21 cellular contexts compared by ENCODE assay signal in the genomic region with DNA sequence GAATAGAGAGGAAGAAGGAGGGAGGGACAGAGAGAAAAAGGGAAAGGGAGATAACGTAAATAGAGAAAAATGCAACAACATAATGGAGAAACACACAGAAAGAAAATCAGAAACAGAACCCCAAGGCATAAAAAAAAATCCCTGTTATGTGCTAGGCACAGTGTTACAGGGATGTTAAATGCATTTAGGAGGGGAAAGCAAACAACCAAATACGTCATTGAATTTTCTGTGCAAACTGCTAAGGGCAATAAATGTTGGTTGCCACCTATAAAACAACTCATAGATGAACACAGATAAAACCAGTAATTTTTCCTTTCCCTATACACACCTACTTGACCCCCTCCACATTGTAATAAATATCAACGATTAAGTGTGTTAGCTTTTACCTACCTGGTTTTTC. TPM values are rescaled to one million over a fixed set of nuclear protein-coding genes. Genes with fewer than 3 reads are reported as not detected.
DNase-seq lines count a peak whose midpoint lies in the region; TF ChIP-seq lines count a peak whose summit lies in the region.
"Had no signal": no experiment of that assay in that cellular context is flagged by ENCODE, and none has a peak within 500 bp of the region (broad histone marks: within the 10 kb centered on the region; RNA-seq: fewer than 3 reads in every experiment).

No MANE protein-coding gene starts in this region.

- no peak overlapping the region for H3K4me2 ChIP-seq in osteoblast (ENCODE audit: insufficient read depth, low read length)
- H3K4me2 ChIP-seq in hepatocyte = no peak overlapping the region
- H3K4me2 ChIP-seq in smooth muscle cell = no peak overlapping the region
- H3K4me2 ChIP-seq: BLaER1 had no signal

- WGBS in hepatocyte (ENCODE audit: low lambda C conversion rate, missing lambda C conversion rate) = 56% methylated on average over 3 of the region's 3 CpGs
- 78% methylated on average over 3 of the region's 3 CpGs for WGBS in smooth muscle cell (ENCODE audit: low lambda C conversion rate)

- intact Hi-C loops in breast epithelium (cut with DNase I; ENCODE audit: low total_unique reads) = no loop called here

- H3K9ac ChIP-seq in smooth muscle cell (ENCODE audit: low read depth) = no peak overlapping the region
- H3K9ac ChIP-seq: BLaER1 had no signal

- in situ Hi-C loops in T47D (cut with HindIII; ENCODE audit: low pct_unique_long_range_greater_than_20kb, low sequenced_read_pairs) = no loop called here

- H3K36me3 ChIP-seq in breast epithelium (no peaks in the 10 kb centered on the region), osteoblast (ENCODE audit: insufficient read depth, low read length) (no peaks in the 10 kb centered on the region), hepatocyte (replicated peaks; ENCODE audit: insufficient read depth, low read depth) (no peaks in the 10 kb centered on the region), smooth muscle cell (ENCODE audit: low read depth) (no peaks in the 10 kb centered on the region)
- H3K36me3 ChIP-seq: BLaER1, SJCRH30 had no signal

- CTCF ChIA-PET in GM10248 (lab: Yijun Ruan, JAX) = no interaction called here

- H3K4me3 ChIP-seq in breast epithelium (no peak overlapping the region), osteoblast (ENCODE audit: insufficient read depth, low read length) (no peak overlapping the region), hepatocyte (no peak overlapping the region), smooth muscle cell (no peak overlapping the region)
- H3K4me3 ChIP-seq: BLaER1, SJCRH30 had no signal

- no peak for TF ChIP-seq POLR2A in breast epithelium (IDR thresholded peaks at IDR 0.05)

- H4K20me1 ChIP-seq in osteoblast (ENCODE audit: insufficient read depth, low read length) (no peaks in the 10 kb centered on the region), hepatocyte (ENCODE audit: insufficient read depth, poor library complexity, severe bottlenecking) (no peaks in the 10 kb centered on the region), smooth muscle cell (ENCODE audit: low read depth) (no peaks in the 10 kb centered on the region)
- H4K20me1 ChIP-seq: BLaER1 had no signal

- DNase-seq in T47D (ENCODE audit: low read depth in 1 of 2, low spot score in 1 of 2) (peak; percentile 23 to 35), breast epithelium (ENCODE audit: low spot score in 2 of 2) (no peak), caudate nucleus (lab: John Stamatoyannopoulos, UW) (no peak), osteoblast (ENCODE audit: insufficient read length, low spot score, missing footprints) (peak; percentile 4), GM10248 (ENCODE audit: extremely low spot score) (no peak), hepatocyte (ENCODE audit: low spot score) (no peak), smooth muscle cell (lab: John Stamatoyannopoulos, UW; ENCODE audit: unreplicated experiment) (no peak)
- DNase-seq: CD4-positive, CD25-positive, alpha-beta regulatory T cell; DMS153; DND-41; NCI-H1092; NCI-H1417 treated with DMSO at 0.1 percent for 48 hours; NCI-H187; NCI-H2081 treated with DMSO at 0.1 percent for 48 hours; NCI-H2171; NCI-H226; NCI-H510A treated with DMSO at 0.1 percent for 48 hours; NK-92 treated with Interleukin-12 subunit alpha and Interleukin-12 subunit beta, amount 100 ng/mL, for 24 hours; PC-3; SJCRH30 had no signal

- no peaks in the 10 kb centered on the region for H3K9me2 ChIP-seq in hepatocyte (replicated peaks; ENCODE audit: insufficient read depth)

- H3F3A ChIP-seq in smooth muscle cell (ENCODE audit: low read depth) = no peaks in the 10 kb centered on the region

- H3K27me3 ChIP-seq in breast epithelium (no peaks in the 10 kb centered on the region), osteoblast (ENCODE audit: insufficient read depth, low read length) (no peaks in the 10 kb centered on the region), hepatocyte (no peaks in the 10 kb centered on the region), smooth muscle cell (ENCODE audit: low read depth) (no peaks in the 10 kb centered on the region)
- H3K27me3 ChIP-seq: BLaER1, SJCRH30 had no signal

- POLR2A ChIA-PET in GM10248 (lab: Yijun Ruan, JAX) = no interaction called here

- no peaks in the 10 kb centered on the region for H3K9me3 ChIP-seq in breast epithelium
- no peaks in the 10 kb centered on the region for H3K9me3 ChIP-seq in osteoblast (ENCODE audit: low read depth, low read length)
- H3K9me3 ChIP-seq in hepatocyte (ENCODE audit: low read depth) = no peaks in the 10 kb centered on the region
- no peaks in the 10 kb centered on the region for H3K9me3 ChIP-seq in smooth muscle cell (replicated peaks; ENCODE audit: low read depth)
- H3K9me3 ChIP-seq: BLaER1, SJCRH30 had no signal

- TF ChIP-seq CTCF in breast epithelium (IDR thresholded peaks at IDR 0.05) = no peak
- no peak for TF ChIP-seq CTCF in osteoblast (IDR thresholded peaks at IDR 0.05; ENCODE audit: extremely low read depth, low read depth, low read length)
- no peak for TF ChIP-seq CTCF in GM10248 (IDR thresholded peaks at IDR 0.05; ENCODE audit: control extremely low read depth, extremely low read depth, low read depth, missing control alignments)
- TF ChIP-seq CTCF in hepatocyte (IDR thresholded peaks at IDR 0.05; ENCODE audit: poor library complexity) = no peak
- TF ChIP-seq CTCF in smooth muscle cell (IDR thresholded peaks at IDR 0.05; ENCODE audit: borderline replicate concordance, insufficient read depth, poor library complexity, severe bottlenecking) = no peak

- H3K79me2 ChIP-seq in osteoblast (ENCODE audit: insufficient read depth, low read length) (no peaks in the 10 kb centered on the region), hepatocyte (no peaks in the 10 kb centered on the region), smooth muscle cell (ENCODE audit: low read depth) (no peaks in the 10 kb centered on the region)

- H2AFZ ChIP-seq in osteoblast (ENCODE audit: low read length) (no peak overlapping the region), hepatocyte (no peak overlapping the region), smooth muscle cell (ENCODE audit: low read depth) (no peak overlapping the region)

- H3K27ac ChIP-seq in breast epithelium = no peak overlapping the region
- peak overlapping the region; percentile 80 for H3K27ac ChIP-seq in caudate nucleus (ENCODE audit: low read depth, low read length)
- H3K27ac ChIP-seq in osteoblast (ENCODE audit: low read depth, low read length) = no peak overlapping the region
- H3K27ac ChIP-seq in hepatocyte = no peak overlapping the region
- no peak overlapping the region for H3K27ac ChIP-seq in smooth muscle cell (ENCODE audit: low read depth)
- H3K27ac ChIP-seq: BLaER1, SJCRH30 had no signal

- no peaks in the 10 kb centered on the region for H3K4me1 ChIP-seq in breast epithelium
- H3K4me1 ChIP-seq in osteoblast (ENCODE audit: insufficient read depth, low read length) = no peaks in the 10 kb centered on the region
- no peaks in the 10 kb centered on the region for H3K4me1 ChIP-seq in hepatocyte (ENCODE audit: insufficient read depth)
- H3K4me1 ChIP-seq in smooth muscle cell (ENCODE audit: low read depth) = no peaks in the 10 kb centered on the region

RNA-seq across cellular contexts. Expression of a gene that starts 51.3 kb away (rescaled TPM):
- total RNA-seq in breast epithelium (10 to 100 TPM in 1 of 3 donors, 1 to 10 TPM in 2; 9.1 to 13.8 (median 9.8) TPM), osteoblast (4.7 TPM in 2 replicates), hepatocyte (8.4 and 11.2 TPM in 2 replicates), smooth muscle cell (6.7 and 7.0 TPM in 2 replicates)
- polyA plus RNA-seq in hepatocyte (6.4 and 7.5 TPM in 2 replicates), smooth muscle cell (6.5 and 9.3 TPM in 2 replicates)

Comparison
In these comparisons a context has a peak if more than half of its experiments do, and no peak if none do; other contexts are left out.
1. DNase-seq: peak in T47D (2 of 2) and osteoblast (single experiment); none in breast epithelium (0 of 2), caudate nucleus (0 of 61), GM10248 (single experiment), hepatocyte (single experiment) and smooth muscle cell (single experiment).